19 cellular contexts compared by ENCODE assay signal in the genomic region with DNA sequence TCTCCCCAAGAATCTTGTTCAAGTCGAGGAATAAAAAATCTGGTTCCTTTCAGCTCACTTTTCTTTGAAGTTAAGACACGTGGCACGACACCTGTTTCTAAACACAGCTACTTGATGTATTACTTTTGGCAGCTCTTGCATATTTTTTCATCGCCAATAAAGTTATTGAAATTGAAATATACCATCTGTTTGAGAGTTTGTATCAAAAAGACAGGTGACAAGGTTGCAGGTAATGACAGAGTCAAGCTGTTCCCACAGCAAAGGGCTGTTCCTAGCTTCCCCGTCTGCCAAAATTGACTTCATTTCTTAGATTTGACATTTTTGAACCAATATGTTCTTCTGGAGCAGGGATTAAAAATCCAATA. TPM values are rescaled to one million over a fixed set of nuclear protein-coding genes. Genes with fewer than 3 reads are reported as not detected.
"Had no signal": no experiment of that assay in that cellular context is flagged by ENCODE, and none has a peak within 500 bp of the region (broad histone marks: within the 10 kb centered on the region; RNA-seq: fewer than 3 reads in every experiment).

No MANE protein-coding gene starts in this region.

- ATAC-seq: gastroesophageal sphincter had no signal

- H3K27me3 ChIP-seq: cardiac muscle cell, vagina had no signal

- H3K36me3 Mint-ChIP-seq: activated naive CD8-positive, alpha-beta T cell treated with anti-CD3 and anti-CD28 coated beads, Interleukin-2, amount 10 ng/mL, durations not matched to agents 7 days and 5 days; type B pancreatic cell; WTC11 had no signal

- H3K9me3 Mint-ChIP-seq: activated naive CD8-positive, alpha-beta T cell treated with anti-CD3 and anti-CD28 coated beads, Interleukin-2, amount 10 ng/mL, durations not matched to agents 7 days and 5 days; activated T-cell treated with anti-CD3 and anti-CD28 coated beads, Interleukin-2, amount 50 U/mL, for 4 hours; endodermal cell; nephron; type B pancreatic cell; WTC11 had no signal

- H3K36me3 ChIP-seq: cardiac muscle cell, esophagus squamous epithelium, gastroesophageal sphincter, spleen, thoracic aorta, vagina had no signal

- DNase-seq: cortex of kidney had no signal

- H3K4me1 ChIP-seq: vagina had no signal

- H3K4me3 ChIP-seq: cardiac muscle cell, esophagus squamous epithelium, gastroesophageal sphincter, spleen, thoracic aorta, vagina had no signal

- H3K4me3 Mint-ChIP-seq: activated CD4-positive, alpha-beta T cell treated with anti-CD3 and anti-CD28 coated beads for 36 hours; activated naive CD8-positive, alpha-beta T cell treated with anti-CD3 and anti-CD28 coated beads, Interleukin-2, amount 10 ng/mL, durations not matched to agents 7 days and 5 days; activated T-cell treated with anti-CD3 and anti-CD28 coated beads, Interleukin-2, amount 50 U/mL, for 4 hours; endodermal cell; nephron; type B pancreatic cell; WTC11 had no signal

- H3K27ac ChIP-seq: cardiac muscle cell, esophagus squamous epithelium, gastroesophageal sphincter, thoracic aorta, vagina had no signal

- H3K9me3 ChIP-seq: esophagus squamous epithelium, gastroesophageal sphincter, spleen, thoracic aorta, vagina had no signal

- H3K27ac Mint-ChIP-seq: activated CD4-positive, alpha-beta T cell treated with anti-CD3 and anti-CD28 coated beads for 36 hours; activated naive CD8-positive, alpha-beta T cell treated with anti-CD3 and anti-CD28 coated beads, Interleukin-2, amount 10 ng/mL, durations not matched to agents 7 days and 5 days; nephron; WTC11 had no signal

- H3K27me3 Mint-ChIP-seq: activated CD4-positive, alpha-beta T cell treated with anti-CD3 and anti-CD28 coated beads for 36 hours had no signal

RNA-seq across cellular contexts. Expression of gene GPR45, which starts 5.5 kb away (rescaled TPM):
- total RNA-seq: activated CD4-positive, alpha-beta T cell treated with anti-CD3 and anti-CD28 coated beads for 36 hours; activated CD8-positive, alpha-beta memory T cell treated with anti-CD3 and anti-CD28 coated beads for 36 hours; activated naive CD8-positive, alpha-beta T cell treated with anti-CD3 and anti-CD28 coated beads, Interleukin-2, amount 10 ng/mL, durations not matched to agents 7 days and 5 days; activated T-cell treated with anti-CD3 and anti-CD28 coated beads, Interleukin-2, amount 50 U/mL, for 4 hours; cardiac muscle cell; endodermal cell; esophagus squamous epithelium; gastroesophageal sphincter; left ventricle myocardium superior; mammary epithelial cell; posterior vena cava; renal cortical epithelial cell; spleen; thoracic aorta; vagina; WTC11 had no signal
- polyA plus RNA-seq: cardiac muscle cell, mammary epithelial cell, spleen had no signal
